In genomic region chr7:131292141-131292905, GRCh38 we compare ENCODE assay signal across 19 cellular contexts.
"Had no signal": no experiment of that assay in that cellular context is flagged by ENCODE, and none has a peak within 500 bp of the region (broad histone marks: within the 10 kb centered on the region; RNA-seq: fewer than 3 reads in every experiment).

No MANE protein-coding gene starts in this region.

- H3K4me1 Mint-ChIP-seq: activated CD4-positive, alpha-beta T cell treated with anti-CD3 and anti-CD28 coated beads, Interleukin-2, amount 10 ng/mL, durations not matched to agents 7 days and 5 days; activated naive CD4-positive, alpha-beta T cell treated with anti-CD3 and anti-CD28 coated beads, Interleukin-2, amount 50 U/mL, for 24 hours; naive thymus-derived CD8-positive, alpha-beta T cell; stimulated activated effector memory CD8-positive, alpha-beta T cell treated with anti-CD3 and anti-CD28 coated beads, Interleukin-12 subunit alpha, Interleukin-12 subunit beta, amount 100 ng/mL, for 72 hours had no signal

- H3K4me1 ChIP-seq: body of pancreas, gastroesophageal sphincter, sigmoid colon had no signal

- H3K36me3 ChIP-seq: gastroesophageal sphincter, heart left ventricle, ovary, sigmoid colon, stomach had no signal

- H3K9me3 ChIP-seq: body of pancreas, gastroesophageal sphincter, heart left ventricle, ovary, sigmoid colon, stomach had no signal

- H3K27me3 ChIP-seq: body of pancreas, dorsolateral prefrontal cortex, gastroesophageal sphincter, heart left ventricle, ovary, sigmoid colon, stomach had no signal

- DNase-seq: activated CD4-positive, alpha-beta T cell treated with anti-CD3 and anti-CD28 coated beads, Interleukin-2, amount 10 ng/mL, durations not matched to agents 7 days and 5 days; activated CD8-positive, alpha-beta memory T cell treated with anti-CD3 and anti-CD28 coated beads, Interleukin-2, amount 50 U/mL, for 4 hours; activated effector memory CD4-positive, alpha-beta T cell treated with Interleukin-2 at 50 U/mL for 16 hours; activated T-cell treated with anti-CD3 and anti-CD28 coated beads, Interleukin-2, amount 50 U/mL, for 4 hours; body of pancreas; central memory CD4-positive, alpha-beta T cell; dorsolateral prefrontal cortex; mesendoderm; naive thymus-derived CD8-positive, alpha-beta T cell; ovary; sigmoid colon; stimulated activated CD4-positive, alpha-beta T cell treated with anti-CD3 and anti-CD28 coated beads, Interleukin-4, amount 100 ng/mL, for 24 hours; stomach; T1000 had no signal

- H3K9me3 Mint-ChIP-seq: activated naive CD4-positive, alpha-beta T cell treated with anti-CD3 and anti-CD28 coated beads, Interleukin-2, amount 50 U/mL, for 24 hours; type B pancreatic cell had no signal

- H3K4me3 ChIP-seq: body of pancreas, dorsolateral prefrontal cortex, gastroesophageal sphincter, heart left ventricle, ovary, sigmoid colon, stomach had no signal

- H3K27ac ChIP-seq: body of pancreas, gastroesophageal sphincter, ovary, sigmoid colon, stomach had no signal

- H3K27me3 Mint-ChIP-seq: activated CD4-positive, alpha-beta T cell treated with anti-CD3 and anti-CD28 coated beads, Interleukin-2, amount 10 ng/mL, durations not matched to agents 7 days and 5 days; activated naive CD4-positive, alpha-beta T cell treated with anti-CD3 and anti-CD28 coated beads, Interleukin-2, amount 50 U/mL, for 24 hours; type B pancreatic cell had no signal

- H3K4me3 Mint-ChIP-seq: activated CD4-positive, alpha-beta T cell treated with anti-CD3 and anti-CD28 coated beads, Interleukin-2, amount 10 ng/mL, durations not matched to agents 7 days and 5 days; activated naive CD4-positive, alpha-beta T cell treated with anti-CD3 and anti-CD28 coated beads, Interleukin-2, amount 50 U/mL, for 24 hours; activated T-cell treated with anti-CD3 and anti-CD28 coated beads, Interleukin-2, amount 50 U/mL, for 4 hours; naive thymus-derived CD8-positive, alpha-beta T cell; stimulated activated effector memory CD8-positive, alpha-beta T cell treated with anti-CD3 and anti-CD28 coated beads, Interleukin-12 subunit alpha, Interleukin-12 subunit beta, amount 100 ng/mL, for 72 hours; type B pancreatic cell had no signal

- H3K27ac Mint-ChIP-seq: activated CD4-positive, alpha-beta T cell treated with anti-CD3 and anti-CD28 coated beads, Interleukin-2, amount 10 ng/mL, durations not matched to agents 7 days and 5 days; activated naive CD4-positive, alpha-beta T cell treated with anti-CD3 and anti-CD28 coated beads, Interleukin-2, amount 50 U/mL, for 24 hours; stimulated activated effector memory CD8-positive, alpha-beta T cell treated with anti-CD3 and anti-CD28 coated beads, Interleukin-12 subunit alpha, Interleukin-12 subunit beta, amount 100 ng/mL, for 72 hours; type B pancreatic cell had no signal

- ATAC-seq: activated T-cell treated with anti-CD3 and anti-CD28 coated beads, Interleukin-2, amount 50 U/mL, for 4 hours; body of pancreas; gastroesophageal sphincter; naive thymus-derived CD8-positive, alpha-beta T cell; stimulated activated effector memory CD8-positive, alpha-beta T cell treated with anti-CD3 and anti-CD28 coated beads, Interleukin-12 subunit alpha, Interleukin-12 subunit beta, amount 100 ng/mL, for 72 hours had no signal

- H3K36me3 Mint-ChIP-seq: stimulated activated effector memory CD8-positive, alpha-beta T cell treated with anti-CD3 and anti-CD28 coated beads, Interleukin-12 subunit alpha, Interleukin-12 subunit beta, amount 100 ng/mL, for 72 hours; type B pancreatic cell had no signal
